ENCODE assay signal across 27 cellular contexts in the genomic region with DNA sequence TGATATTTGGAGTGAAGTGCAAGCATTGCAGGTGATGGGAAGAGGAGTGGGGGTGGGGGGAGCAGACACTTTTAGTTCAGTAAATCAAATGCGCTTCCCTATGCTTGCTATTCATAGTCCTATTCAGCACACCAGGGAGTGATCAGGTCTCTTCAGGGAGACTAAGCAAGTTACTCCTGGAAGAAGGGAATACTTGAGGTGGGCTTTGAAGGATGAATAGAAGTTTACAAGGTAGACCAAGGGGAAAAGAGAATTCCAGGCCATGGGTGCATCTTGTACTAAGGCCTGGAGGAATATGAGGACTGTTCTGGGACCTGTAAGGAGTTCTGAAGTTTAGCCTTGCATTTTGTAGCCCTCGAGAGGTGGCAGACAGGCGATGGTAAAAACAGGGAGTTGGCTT. TPM values are rescaled to one million over a fixed set of nuclear protein-coding genes. Genes with fewer than 3 reads are reported as not detected.
DNase-seq lines count a peak whose midpoint lies in the region; ATAC-seq, FAIRE-seq and TF ChIP-seq lines count a peak whose summit lies in the region.
"Had no signal": no experiment of that assay in that cellular context is flagged by ENCODE, and none has a peak within 500 bp of the region (broad histone marks: within the 10 kb centered on the region; RNA-seq: fewer than 3 reads in every experiment).

No MANE protein-coding gene starts in this region.

- peak overlapping the region; percentile 26 for H3K27ac Mint-ChIP-seq in activated CD8-positive, alpha-beta T cell treated with anti-CD3 and anti-CD28 coated beads for 36 hours
- no peak overlapping the region for H3K27ac Mint-ChIP-seq in activated CD8-positive, alpha-beta T cell treated with anti-CD3 and anti-CD28 coated beads, Interleukin-2, amount 10 ng/mL, durations not matched to agents 7 days and 5 days
- H3K27ac Mint-ChIP-seq in GM23338: peak overlapping the region; percentile 16; the same call in 1 of the 2 replicates
- no peak overlapping the region for H3K27ac Mint-ChIP-seq in activated CD4-positive, alpha-beta T cell treated with anti-CD3 and anti-CD28 coated beads, Interleukin-2, amount 10 ng/mL, durations not matched to agents 7 days and 5 days
- H3K27ac Mint-ChIP-seq: CD4-positive, alpha-beta T cell; HFFc6 had no signal

- H3K4me2 ChIP-seq in GM23338 (no peak overlapping the region), K562 (ENCODE audit: insufficient read depth, low read length) (no peak overlapping the region)
- H3K4me2 ChIP-seq: BLaER1 treated with 17β-estradiol and CSF1 and Interleukin-3, amounts not matched to agents 10 nM and 100 nM had no signal

- TF ChIP-seq CTCF in activated CD8-positive, alpha-beta T cell treated with anti-CD3 and anti-CD28 coated beads for 36 hours (IDR thresholded peaks at IDR 0.05): no peak
- TF ChIP-seq CTCF in GM23338 (conservative IDR thresholded peaks at IDR 0.05; ENCODE audit: low read depth in 2 of 2): no peak
- no peak for TF ChIP-seq CTCF in K562 (IDR thresholded peaks at IDR 0.05 in 2 of 3, conservative IDR thresholded peaks at IDR 0.05 in 1 of 3; ENCODE audit: insufficient read depth in 2 of 3, low read depth in 1 of 3, low read length in 3 of 3)

- H3K9me2 ChIP-seq in GM23338 (ENCODE audit: insufficient read depth): no peaks in the 10 kb centered on the region

- H3F3A ChIP-seq in GM23338 (replicated peaks; ENCODE audit: low read depth): no peaks in the 10 kb centered on the region

- no peaks in the 10 kb centered on the region for H3K9me3 Mint-ChIP-seq in activated CD8-positive, alpha-beta T cell treated with anti-CD3 and anti-CD28 coated beads for 36 hours
- no peaks in the 10 kb centered on the region for H3K9me3 Mint-ChIP-seq in activated CD8-positive, alpha-beta T cell treated with anti-CD3 and anti-CD28 coated beads, Interleukin-2, amount 10 ng/mL, durations not matched to agents 7 days and 5 days (ENCODE audit: insufficient read depth)
- no peaks in the 10 kb centered on the region; the same call in 2 of the 3 replicates for H3K9me3 Mint-ChIP-seq in GM23338
- no peaks in the 10 kb centered on the region for H3K9me3 Mint-ChIP-seq in activated CD4-positive, alpha-beta T cell treated with anti-CD3 and anti-CD28 coated beads, Interleukin-2, amount 10 ng/mL, durations not matched to agents 7 days and 5 days
- H3K9me3 Mint-ChIP-seq: CD4-positive, alpha-beta T cell; HFFc6 had no signal

- WGBS in K562 (ENCODE audit: insufficient coverage, low coverage, missing lambda C conversion rate): 98% methylated on average over 3 of the region's 3 CpGs

- H3K27ac ChIP-seq in GM23338 (ENCODE audit: low read depth): no peak overlapping the region
- H3K27ac ChIP-seq in K562 (ENCODE audit: extremely low read depth, low read depth, low read length): no peak overlapping the region
- H3K27ac ChIP-seq in skeletal muscle tissue (ENCODE audit: low read depth, low read length): peak overlapping the region; percentile 89
- H3K27ac ChIP-seq: BLaER1 treated with 17β-estradiol and CSF1 and Interleukin-3, amounts not matched to agents 10 nM and 100 nM; SK-N-MC had no signal

- H3K9me3 ChIP-seq in K562 (replicated peaks; ENCODE audit: control insufficient read depth, insufficient read depth, low read depth, low read length) (no peaks in the 10 kb centered on the region), skeletal muscle tissue (ENCODE audit: control insufficient read depth in 3 of 3, low read length in 3 of 3) (no peaks in the 10 kb centered on the region)
- H3K9me3 ChIP-seq: BLaER1 treated with 17β-estradiol and CSF1 and Interleukin-3, amounts not matched to agents 10 nM and 100 nM; Caco-2 had no signal

- no peaks in the 10 kb centered on the region for H3K9me1 ChIP-seq in K562 (ENCODE audit: control insufficient read depth, insufficient read depth, low read length)

- peaks cover 10% of the 10 kb centered on the region for H3K4me1 Mint-ChIP-seq in activated CD8-positive, alpha-beta T cell treated with anti-CD3 and anti-CD28 coated beads for 36 hours (ENCODE audit: low read depth)
- peaks cover 14% of the 10 kb centered on the region for H3K4me1 Mint-ChIP-seq in activated CD8-positive, alpha-beta T cell treated with anti-CD3 and anti-CD28 coated beads, Interleukin-2, amount 10 ng/mL, durations not matched to agents 7 days and 5 days (ENCODE audit: low read depth)
- peaks cover 14% of the 10 kb centered on the region for H3K4me1 Mint-ChIP-seq in GM23338
- H3K4me1 Mint-ChIP-seq in activated CD4-positive, alpha-beta T cell treated with anti-CD3 and anti-CD28 coated beads, Interleukin-2, amount 10 ng/mL, durations not matched to agents 7 days and 5 days: peaks cover 18% of the 10 kb centered on the region

- H3K9ac ChIP-seq in K562 (ENCODE audit: insufficient read depth in 1 of 2, low read depth in 2 of 2, low read length in 2 of 2) (peak overlapping the region in 1 of 2 experiments; percentile 42; a peak in 1 of 4 replicates), skeletal muscle tissue (ENCODE audit: low read depth in 1 of 3, low read length in 3 of 3) (no peak overlapping the region)
- H3K9ac ChIP-seq: BLaER1 treated with 17β-estradiol and CSF1 and Interleukin-3, amounts not matched to agents 10 nM and 100 nM had no signal

- no peak for FAIRE-seq in K562 (lab: Jason Lieb, UNC)
- FAIRE-seq: A204.1, GM12891, HTR-8/SVneo, RCC 7860 had no signal

- H3K4me1 ChIP-seq in GM23338 (ENCODE audit: insufficient read depth) (no peaks in the 10 kb centered on the region; the same call in 1 of the 2 replicates), K562 (replicated peaks in 1 of 2; ENCODE audit: control insufficient read depth in 2 of 2, insufficient read depth in 2 of 2, low read length in 2 of 2) (peaks cover 0 to 15% of the 10 kb centered on the region in 2 experiments; a peak in 3 of 5 replicates), skeletal muscle tissue (ENCODE audit: control insufficient read depth in 3 of 3, insufficient read depth in 3 of 3, low read length in 3 of 3) (peaks cover 34 to 61% (median 44%) of the 10 kb centered on the region in 3 donors)
- H3K4me1 ChIP-seq: BLaER1 treated with 17β-estradiol and CSF1 and Interleukin-3, amounts not matched to agents 10 nM and 100 nM; Caco-2 had no signal

- no peak for DNase-seq in activated CD8-positive, alpha-beta T cell treated with anti-CD3 and anti-CD28 coated beads for 36 hours
- no peak for DNase-seq in activated CD8-positive, alpha-beta T cell treated with anti-CD3 and anti-CD28 coated beads, Interleukin-2, amount 10 ng/mL, durations not matched to agents 7 days and 5 days
- DNase-seq in GM23338 (ENCODE audit: low spot score) (no peak), K562 (ENCODE audit: extremely low read depth in 1 of 4, low spot score in 3 of 4) (no peak)
- no peak for DNase-seq in activated CD4-positive, alpha-beta T cell treated with anti-CD3 and anti-CD28 coated beads, Interleukin-2, amount 10 ng/mL, durations not matched to agents 7 days and 5 days
- DNase-seq: Caco-2; CD4-positive, alpha-beta T cell; EL; GDM1; H7; HFFc6; KBM-7; NCI-H1105 treated with DMSO at 0.1 percent for 48 hours; NCI-H2029; NCI-H446; NCI-H524 treated with DMSO at 0.1 percent for 48 hours; NCI-H774; SIG-M5 had no signal

- H3K36me3 ChIP-seq in GM23338 (ENCODE audit: insufficient read depth) (0 out of 2 replicates have a peak, but pooled peaks cover 5% of the 10 kb centered on the region), K562 (ENCODE audit: control insufficient read depth, insufficient read depth, low read length) (peaks cover 92% of the 10 kb centered on the region), skeletal muscle tissue (ENCODE audit: control insufficient read depth in 3 of 3, insufficient read depth in 3 of 3, low read length in 3 of 3) (peaks cover 70 to 92% (median 78%) of the 10 kb centered on the region in 3 donors)

- TF ChIP-seq EP300 in K562 (IDR thresholded peaks at IDR 0.05; ENCODE audit: low read length): no peak

- ATAC-seq in activated CD8-positive, alpha-beta T cell treated with anti-CD3 and anti-CD28 coated beads for 36 hours: no peak
- ATAC-seq in activated CD8-positive, alpha-beta T cell treated with anti-CD3 and anti-CD28 coated beads, Interleukin-2, amount 10 ng/mL, durations not matched to agents 7 days and 5 days: no peak
- ATAC-seq in GM23338: no peak
- no peak for ATAC-seq in K562
- no peak for ATAC-seq in GM19395 (IDR thresholded peaks at IDR 0.05; ENCODE audit: unreplicated experiment)
- no peak for ATAC-seq in GM21576 (IDR thresholded peaks at IDR 0.05; ENCODE audit: unreplicated experiment)

- CTCF ChIA-PET in activated CD8-positive, alpha-beta T cell treated with anti-CD3 and anti-CD28 coated beads for 36 hours (lab: Charles Lee): interaction anchor here (5.2 kb wide), 1 partner anchor 11 kb away, joined by 43 read pairs; no protein-coding TSS in a partner anchor
- CTCF ChIA-PET in activated CD8-positive, alpha-beta T cell treated with anti-CD3 and anti-CD28 coated beads, Interleukin-2, amount 10 ng/mL, durations not matched to agents 7 days and 5 days (lab: Charles Lee): interaction anchor here (1.0 to 2.7 kb wide), 3 partner anchors 12 to 355 kb away, joined by 3 to 13 read pairs (median 5); no protein-coding TSS in a partner anchor
- CTCF ChIA-PET in K562 (lab: Yijun Ruan, JAX; ENCODE audit: low intra/inter-chr PET ratio): no interaction called here
- CTCF ChIA-PET in activated CD4-positive, alpha-beta T cell treated with anti-CD3 and anti-CD28 coated beads, Interleukin-2, amount 10 ng/mL, durations not matched to agents 7 days and 5 days (lab: Charles Lee): interaction anchor here (0.5 to 7.9 kb wide), 3 partner anchors 9 to 221 kb away, joined by 4 to 33 read pairs (median 7); no protein-coding TSS in a partner anchor

- no peaks in the 10 kb centered on the region for H3K79me2 ChIP-seq in GM23338 (replicated peaks; ENCODE audit: insufficient read depth)
- no peaks in the 10 kb centered on the region for H3K79me2 ChIP-seq in K562 (ENCODE audit: control insufficient read depth, insufficient read depth, low read length)

- TSS peak; percentile 15 for BruUV-seq in K562 (replicated peaks; lab: Mats Ljungman, UMichigan)

- H2AFZ ChIP-seq in GM23338 (no peak overlapping the region), K562 (ENCODE audit: low read depth, low read length) (no peak overlapping the region)

- intact Hi-C loops in activated CD8-positive, alpha-beta T cell treated with anti-CD3 and anti-CD28 coated beads for 36 hours (cut with micrococcal nuclease): no loop called here
- intact Hi-C loops in K562 (cut with micrococcal nuclease): no loop called here

- TF ChIP-seq RAD21 in K562 (CRISPR knock-in tag; conservative IDR thresholded peaks at IDR 0.05 in 1 of 2, IDR thresholded peaks at IDR 0.05 in 1 of 2): no peak

- no peak overlapping the region for H3K4me3 Mint-ChIP-seq in activated CD8-positive, alpha-beta T cell treated with anti-CD3 and anti-CD28 coated beads for 36 hours
- no peak overlapping the region for H3K4me3 Mint-ChIP-seq in activated CD8-positive, alpha-beta T cell treated with anti-CD3 and anti-CD28 coated beads, Interleukin-2, amount 10 ng/mL, durations not matched to agents 7 days and 5 days
- no peak overlapping the region for H3K4me3 Mint-ChIP-seq in GM23338
- H3K4me3 Mint-ChIP-seq in activated CD4-positive, alpha-beta T cell treated with anti-CD3 and anti-CD28 coated beads, Interleukin-2, amount 10 ng/mL, durations not matched to agents 7 days and 5 days: no peak overlapping the region
- H3K4me3 Mint-ChIP-seq: CD4-positive, alpha-beta T cell; HFFc6 had no signal

- no peaks in the 10 kb centered on the region for H4K20me1 ChIP-seq in GM23338 (replicated peaks; ENCODE audit: insufficient read depth)
- no peaks in the 10 kb centered on the region for H4K20me1 ChIP-seq in K562 (replicated peaks; ENCODE audit: control insufficient read depth, insufficient read depth, low read length)

- H3K4me3 ChIP-seq in GM23338: no peak overlapping the region
- H3K4me3 ChIP-seq in K562: no peak overlapping the region
- no peak overlapping the region for H3K4me3 ChIP-seq in skeletal muscle tissue (ENCODE audit: low read length in 3 of 3)
- H3K4me3 ChIP-seq: BLaER1 treated with 17β-estradiol and CSF1 and Interleukin-3, amounts not matched to agents 10 nM and 100 nM; SK-N-MC had no signal

- no peaks in the 10 kb centered on the region for H3K27me3 Mint-ChIP-seq in activated CD8-positive, alpha-beta T cell treated with anti-CD3 and anti-CD28 coated beads for 36 hours
- H3K27me3 Mint-ChIP-seq in activated CD8-positive, alpha-beta T cell treated with anti-CD3 and anti-CD28 coated beads, Interleukin-2, amount 10 ng/mL, durations not matched to agents 7 days and 5 days (ENCODE audit: low read depth): no peaks in the 10 kb centered on the region
- peaks cover 8% of the 10 kb centered on the region for H3K27me3 Mint-ChIP-seq in GM23338 (ENCODE audit: insufficient read depth, low read depth, poor library complexity)
- no peaks in the 10 kb centered on the region for H3K27me3 Mint-ChIP-seq in activated CD4-positive, alpha-beta T cell treated with anti-CD3 and anti-CD28 coated beads, Interleukin-2, amount 10 ng/mL, durations not matched to agents 7 days and 5 days
- H3K27me3 Mint-ChIP-seq: CD4-positive, alpha-beta T cell had no signal

- H3K36me3 Mint-ChIP-seq in activated CD8-positive, alpha-beta T cell treated with anti-CD3 and anti-CD28 coated beads for 36 hours (ENCODE audit: low read depth): peaks cover 10% of the 10 kb centered on the region
- H3K36me3 Mint-ChIP-seq in activated CD8-positive, alpha-beta T cell treated with anti-CD3 and anti-CD28 coated beads, Interleukin-2, amount 10 ng/mL, durations not matched to agents 7 days and 5 days (ENCODE audit: low read depth): peaks cover 15% of the 10 kb centered on the region
- no peaks in the 10 kb centered on the region; the same call in 2 of the 3 replicates for H3K36me3 Mint-ChIP-seq in GM23338 (ENCODE audit: low read depth)
- H3K36me3 Mint-ChIP-seq in activated CD4-positive, alpha-beta T cell treated with anti-CD3 and anti-CD28 coated beads, Interleukin-2, amount 10 ng/mL, durations not matched to agents 7 days and 5 days (ENCODE audit: low read depth): peaks cover 7% of the 10 kb centered on the region

- no peaks in the 10 kb centered on the region for H3K27me3 ChIP-seq in GM23338 (ENCODE audit: insufficient read depth)
- H3K27me3 ChIP-seq in K562 (ENCODE audit: control insufficient read depth in 2 of 2, insufficient read depth in 2 of 2, low read length in 2 of 2): no peaks in the 10 kb centered on the region
- no peaks in the 10 kb centered on the region for H3K27me3 ChIP-seq in skeletal muscle tissue (ENCODE audit: control insufficient read depth in 3 of 3, insufficient read depth in 3 of 3, low read length in 3 of 3)
- H3K27me3 ChIP-seq: BLaER1 treated with 17β-estradiol and CSF1 and Interleukin-3, amounts not matched to agents 10 nM and 100 nM had no signal

- no peak for TF ChIP-seq POLR2A in K562 (conservative IDR thresholded peaks at IDR 0.05)

- POLR2A ChIA-PET in activated CD8-positive, alpha-beta T cell treated with anti-CD3 and anti-CD28 coated beads for 36 hours (lab: Charles Lee): no interaction called here
- POLR2A ChIA-PET in activated CD8-positive, alpha-beta T cell treated with anti-CD3 and anti-CD28 coated beads, Interleukin-2, amount 10 ng/mL, durations not matched to agents 7 days and 5 days (lab: Charles Lee): no interaction called here
- POLR2A ChIA-PET in K562 (lab: Yijun Ruan, JAX): interaction anchor here (0.5 to 1.3 kb wide), 4 partner anchors 9 to 246 kb away, joined by 3 to 4 read pairs (median 4); no protein-coding TSS in a partner anchor
- POLR2A ChIA-PET in activated CD4-positive, alpha-beta T cell treated with anti-CD3 and anti-CD28 coated beads, Interleukin-2, amount 10 ng/mL, durations not matched to agents 7 days and 5 days (lab: Charles Lee): no interaction called here

- in situ Hi-C loops in K562 (cut with MboI): loop anchor here (10.0 kb wide), 1 partner anchor 216 kb away; no protein-coding TSS in a partner anchor

RNA-seq across cellular contexts. Expression of a gene that starts 40.1 kb away (rescaled TPM):
- total RNA-seq in activated CD8-positive, alpha-beta T cell treated with anti-CD3 and anti-CD28 coated beads for 36 hours: 10 to 100 TPM; 17.3 to 18.4 TPM
- total RNA-seq in activated CD8-positive, alpha-beta T cell treated with anti-CD3 and anti-CD28 coated beads, Interleukin-2, amount 10 ng/mL, durations not matched to agents 7 days and 5 days: 100 to 1,000 TPM; 160 to 173 TPM
- 0.73 and 1.6 TPM in 2 replicates for total RNA-seq in GM23338 (2014; rRNA removed; shearing (Covaris generic))
- polyA plus RNA-seq in GM23338 (2016; fragmentation: Nextera tagmentation; extraction: Ambion mirVana) (0.48 and 1.8 TPM in 2 replicates), K562 (2011; rRNA removed) (1.5 and 7.3 TPM in 2 replicates), K562 (2014; fragmentation: Illumina TruSeq; extraction: Trizol) (3.8 and 5.8 TPM in 2 replicates), K562 (2014; fragmentation: Nextera tagmentation; extraction: Ambion mirVana) (under 1 TPM; 0.45 to 0.77 TPM), K562 (2014; rRNA removed) (5.6 and 6.9 TPM in 2 replicates)
- 22.6 and 54.0 TPM in 2 replicates for total RNA-seq in K562 (2011; cell fraction: chromatin; rRNA removed; ENCODE audit: low replicate concordance)
- total RNA-seq in K562 (2011; cell fraction: nucleolus; rRNA removed): 22.5 and 24.7 TPM in 2 replicates
- total RNA-seq in K562 (2011; cell fraction: nucleoplasm; rRNA removed): 26.1 and 40.6 TPM in 2 replicates
- total RNA-seq in K562 (2014; rRNA removed) (2.8 and 3.0 TPM in 2 replicates), K562 (2014; rRNA removed; fragmentation: Illumina TruSeq; extraction: Trizol) (1.7 and 2.0 TPM in 2 replicates), K562 (2015; rRNA removed; fragmentation: Illumina TruSeq; extraction: Trizol) (3.7 and 4.8 TPM in 2 replicates), K562 (2021) (4.6 and 5.0 TPM in 2 replicates), skeletal muscle tissue (3.1 TPM)
- polyA plus RNA-seq in K562 (2011; cell fraction: cytosol; rRNA removed): 3.5 and 4.4 TPM in 2 replicates
- polyA plus RNA-seq in K562 (2011; cell fraction: nucleus; rRNA removed): 11.1 and 15.7 TPM in 2 replicates
- polyA plus RNA-seq in K562 (2012): 9.1 and 14.2 TPM in 2 replicates
- 3.0 and 4.4 TPM in 2 replicates for polyA minus RNA-seq in K562 (2011; rRNA and poly(A)+ RNA removed)
- polyA minus RNA-seq in K562 (2011; cell fraction: cytosol; rRNA and poly(A)+ RNA removed): 1.9 and 2.5 TPM in 2 replicates
- 3.1 and 7.2 TPM in 2 replicates for polyA minus RNA-seq in K562 (2011; cell fraction: nucleus; rRNA and poly(A)+ RNA removed)
- total RNA-seq in activated CD4-positive, alpha-beta T cell treated with anti-CD3 and anti-CD28 coated beads, Interleukin-2, amount 10 ng/mL, durations not matched to agents 7 days and 5 days: 100 to 1,000 TPM; 223 to 233 TPM

Comparison
In these comparisons a context has a peak if more than half of its experiments do, and no peak if none do; other contexts are left out.
1. H3K27ac Mint-ChIP-seq: peak in activated CD8-positive, alpha-beta T cell treated with anti-CD3 and anti-CD28 coated beads for 36 hours (single experiment) and GM23338 (single experiment); none in activated CD8-positive, alpha-beta T cell treated with anti-CD3 and anti-CD28 coated beads, Interleukin-2, amount 10 ng/mL, durations not matched to agents 7 days and 5 days (single experiment) and activated CD4-positive, alpha-beta T cell treated with anti-CD3 and anti-CD28 coated beads, Interleukin-2, amount 10 ng/mL, durations not matched to agents 7 days and 5 days (single experiment).